ENCODE assay signal across 10 cellular contexts in the genomic region with DNA sequence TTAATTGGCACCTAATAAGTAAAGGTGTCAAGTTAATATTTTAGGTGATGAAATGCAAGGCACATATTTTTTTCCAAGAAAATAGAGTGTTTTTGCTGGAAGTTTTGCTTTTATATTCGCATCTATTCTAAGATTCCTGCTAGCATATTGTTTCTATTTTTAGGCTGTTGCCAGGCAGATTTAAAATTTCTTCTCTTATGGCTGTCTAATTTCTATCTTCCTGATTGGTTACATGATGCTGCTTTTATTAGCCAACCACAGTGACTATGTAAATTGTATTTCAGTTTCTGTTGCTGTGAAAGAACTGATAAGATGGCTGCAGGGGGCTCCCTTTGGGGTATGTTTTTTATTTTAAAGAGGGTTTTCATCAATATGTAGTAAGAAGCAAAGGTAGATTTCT. TPM values are rescaled to one million over a fixed set of nuclear protein-coding genes. Genes with fewer than 3 reads are reported as not detected.
DNase-seq lines count a peak whose midpoint lies in the region; ATAC-seq, FAIRE-seq and TF ChIP-seq lines count a peak whose summit lies in the region.
"Had no signal": no experiment of that assay in that cellular context is flagged by ENCODE, and none has a peak within 500 bp of the region (broad histone marks: within the 10 kb centered on the region; RNA-seq: fewer than 3 reads in every experiment).

No MANE protein-coding gene starts in this region.

- no peak overlapping the region for H3K4me2 ChIP-seq in astrocyte (ENCODE audit: low read length)

- no peaks in the 10 kb centered on the region for H3K27me3 ChIP-seq in CD4-positive, alpha-beta memory T cell (ENCODE audit: insufficient read depth, low read length)
- H3K27me3 ChIP-seq in astrocyte (ENCODE audit: insufficient read depth, low read length), result no peaks in the 10 kb centered on the region

- CTCF ChIA-PET in CD4-positive, alpha-beta memory T cell (lab: Charles Lee; ENCODE audit: partially characterized antibody), result interaction anchor here (0.9 to 1.3 kb wide), 3 partner anchors 9 to 43 kb away, joined by 3 to 4 read pairs (median 4); partner anchors contain the start of gene ATF7IP

- POLR2A ChIA-PET in CD4-positive, alpha-beta memory T cell (lab: Charles Lee; ENCODE audit: partially characterized antibody), result interaction anchor here (0.9 to 11.5 kb wide), 4 partner anchors 8 to 43 kb away, joined by 3 to 196 read pairs (median 12); partner anchors contain the start of gene ATF7IP

- no peak overlapping the region for H2AFZ ChIP-seq in astrocyte (ENCODE audit: low read depth, low read length)

- H3K79me2 ChIP-seq in astrocyte (ENCODE audit: insufficient read depth, low read length), result peaks cover 97% of the 10 kb centered on the region

- no peaks in the 10 kb centered on the region for H3K27me3 Mint-ChIP-seq in CD4-positive, alpha-beta memory T cell
- H3K27me3 Mint-ChIP-seq in IgD-negative memory B cell (no peaks in the 10 kb centered on the region), astrocyte (ENCODE audit: low read depth, unreplicated experiment) (no peaks in the 10 kb centered on the region)
- H3K27me3 Mint-ChIP-seq: stimulated activated memory B cell treated with anti-CD40 and anti-IgM and Interleukin-4, amounts not matched to agents 10 μg/mL and 1 μg/mL and 100 μg/mL, for 72 hours had no signal

- DNase-seq in CD4-positive, alpha-beta memory T cell, result peak in 2 of 5 donors; percentile 32 to 48
- DNase-seq in astrocyte (ENCODE audit: low read depth), result peak; percentile 51
- DNase-seq in kidney tubule cell (ENCODE audit: low spot score), result peak; percentile 17
- DNase-seq in NCI-H2196 treated with DMSO at 0.1 percent for 48 hours (lab: John Stamatoyannopoulos, UW; ENCODE audit: unreplicated experiment), result no peak
- no peak for DNase-seq in stimulated activated naive CD4-positive, alpha-beta T cell treated with Interleukin-2 at 50 U/mL for 16 hours (lab: John Stamatoyannopoulos, UW)
- no peak for DNase-seq in urothelium cell line (ENCODE audit: low spot score)
- DNase-seq: activated CD4-positive, alpha-beta T cell treated with anti-CD3 and anti-CD28 coated beads for 1 hour had no signal

- peak overlapping the region in 6 of 8 donors; percentile 23 to 69 (median 55) for H3K4me3 Mint-ChIP-seq in CD4-positive, alpha-beta memory T cell
- H3K4me3 Mint-ChIP-seq in IgD-negative memory B cell (peak overlapping the region in 1 of 4 donors; percentile 23), astrocyte (ENCODE audit: unreplicated experiment) (no peak overlapping the region)
- H3K4me3 Mint-ChIP-seq: stimulated activated memory B cell treated with anti-CD40 and anti-IgM and Interleukin-4, amounts not matched to agents 10 μg/mL and 1 μg/mL and 100 μg/mL, for 72 hours had no signal

- peaks cover 55 to 78% (median 65%) of the 10 kb centered on the region in 4 donors for H3K4me1 Mint-ChIP-seq in CD4-positive, alpha-beta memory T cell
- H3K4me1 Mint-ChIP-seq in IgD-negative memory B cell (peaks cover 39 to 46% (median 44%) of the 10 kb centered on the region in 3 donors), astrocyte (ENCODE audit: low read depth, unreplicated experiment) (peaks cover 27% of the 10 kb centered on the region)

- no peak overlapping the region for H3K27ac ChIP-seq in CD4-positive, alpha-beta memory T cell (ENCODE audit: low read depth, low read length)
- no peak overlapping the region for H3K27ac ChIP-seq in astrocyte (ENCODE audit: low read depth, low read length)

- no peak for TF ChIP-seq CTCF in astrocyte (IDR thresholded peaks at IDR 0.05; ENCODE audit: insufficient read depth, low read depth, low read length)

- peaks cover 95% of the 10 kb centered on the region for H3K4me1 ChIP-seq in CD4-positive, alpha-beta memory T cell (ENCODE audit: insufficient read depth, low read length)
- H3K4me1 ChIP-seq in astrocyte (ENCODE audit: insufficient read depth, low read length), result peaks cover 8% of the 10 kb centered on the region

- no peaks in the 10 kb centered on the region for H3K9me3 ChIP-seq in CD4-positive, alpha-beta memory T cell (ENCODE audit: control insufficient read depth in 1 of 2, low read length in 2 of 2)
- no peaks in the 10 kb centered on the region for H3K9me3 ChIP-seq in astrocyte (ENCODE audit: insufficient read depth, low read depth, low read length)

- no peak for ATAC-seq in GM18520 (IDR thresholded peaks at IDR 0.05; ENCODE audit: unreplicated experiment)
- ATAC-seq: stimulated activated memory B cell treated with anti-CD40 and anti-IgM and Interleukin-4, amounts not matched to agents 10 μg/mL and 1 μg/mL and 100 μg/mL, for 72 hours had no signal

- no peak overlapping the region for H3K4me3 ChIP-seq in CD4-positive, alpha-beta memory T cell (ENCODE audit: low read length in 2 of 2)
- H3K4me3 ChIP-seq in astrocyte (ENCODE audit: insufficient read depth, low read depth, low read length), result no peak overlapping the region

- no peak for FAIRE-seq in astrocyte (lab: Jason Lieb, UNC)
- no peak for FAIRE-seq in urothelium cell line (lab: Jason Lieb, UNC)

- no peaks in the 10 kb centered on the region for H3K36me3 ChIP-seq in CD4-positive, alpha-beta memory T cell (ENCODE audit: insufficient read depth, low read length)
- H3K36me3 ChIP-seq in astrocyte (ENCODE audit: insufficient read depth, low read length), result no peaks in the 10 kb centered on the region

- H3K27ac Mint-ChIP-seq in CD4-positive, alpha-beta memory T cell, result peak overlapping the region in 6 of 7 donors; percentile 19 to 90 (median 67)
- H3K27ac Mint-ChIP-seq in IgD-negative memory B cell, result peak overlapping the region in 2 of 3 donors; percentile 43 to 73
- peak overlapping the region; percentile 29 for H3K27ac Mint-ChIP-seq in astrocyte (ENCODE audit: unreplicated experiment)
- H3K27ac Mint-ChIP-seq: stimulated activated memory B cell treated with anti-CD40 and anti-IgM and Interleukin-4, amounts not matched to agents 10 μg/mL and 1 μg/mL and 100 μg/mL, for 72 hours had no signal

- H3K9me3 Mint-ChIP-seq in CD4-positive, alpha-beta memory T cell, result peaks cover 0 to 2% (median 0%) of the 10 kb centered on the region in 8 donors
- H3K9me3 Mint-ChIP-seq in IgD-negative memory B cell (peaks cover 2 to 6% (median 4%) of the 10 kb centered on the region in 3 donors), astrocyte (ENCODE audit: unreplicated experiment) (no peaks in the 10 kb centered on the region)
- H3K9me3 Mint-ChIP-seq: stimulated activated memory B cell treated with anti-CD40 and anti-IgM and Interleukin-4, amounts not matched to agents 10 μg/mL and 1 μg/mL and 100 μg/mL, for 72 hours had no signal

- peaks cover 14% of the 10 kb centered on the region for H4K20me1 ChIP-seq in astrocyte (ENCODE audit: insufficient read depth, low read length)

- H3K36me3 Mint-ChIP-seq in CD4-positive, alpha-beta memory T cell, result peaks cover 15 to 19% of the 10 kb centered on the region in 2 donors
- peaks cover 11% of the 10 kb centered on the region for H3K36me3 Mint-ChIP-seq in IgD-negative memory B cell
- peaks cover 11% of the 10 kb centered on the region for H3K36me3 Mint-ChIP-seq in astrocyte (ENCODE audit: low read depth, unreplicated experiment)

- H3K9ac ChIP-seq in astrocyte (ENCODE audit: low read length), result no peak overlapping the region

- intact Hi-C loops in CD4-positive, alpha-beta memory T cell (cut with micrococcal nuclease), result loop anchor here (1.0 kb wide), 1 partner anchor 8 kb away; no protein-coding TSS in a partner anchor

RNA-seq across cellular contexts. Expression of gene ATF7IP, which starts 42.7 kb away (rescaled TPM):
- total RNA-seq in CD4-positive, alpha-beta memory T cell, result 100 to 1,000 TPM; 209 to 223 TPM
- polyA plus RNA-seq in CD4-positive, alpha-beta memory T cell, result 100 to 1,000 TPM in 1 of 2 donors, 10 to 100 TPM in 1; 87.3 to 103 TPM
- polyA plus RNA-seq in IgD-negative memory B cell, result 126 TPM
- total RNA-seq in astrocyte, result 107 and 115 TPM in 2 replicates

Comparison
In these comparisons a context has a peak if more than half of its experiments do, and no peak if none do; other contexts are left out.
1. DNase-seq: peak in astrocyte (single experiment) and kidney tubule cell (single experiment); none in NCI-H2196 treated with DMSO at 0.1 percent for 48 hours (single experiment), stimulated activated naive CD4-positive, alpha-beta T cell treated with Interleukin-2 at 50 U/mL for 16 hours (single experiment) and urothelium cell line (single experiment).
2. Peak in every context shown above with its lines, with median percentiles within 50 percentile points of each other: H3K27ac Mint-ChIP-seq.